8 cellular contexts compared by ENCODE assay signal in genomic region chr9:133742849-133743444, GRCh38. TPM values are rescaled to one million over a fixed set of nuclear protein-coding genes. Genes with fewer than 3 reads are reported as not detected.
DNase-seq lines count a peak whose midpoint lies in the region; ATAC-seq and TF ChIP-seq lines count a peak whose summit lies in the region.

No MANE protein-coding gene starts in this region.

- CTCF ChIA-PET in Panc1 (lab: Charles Lee) = interaction anchor here (0.6 kb wide), 1 partner anchor 230 kb away, joined by 3 read pairs; no protein-coding TSS in a partner anchor

- H4K20me1 ChIP-seq in KMS-11 (ENCODE audit: insufficient read depth) (no peaks in the 10 kb centered on the region), fibroblast of lung (ENCODE audit: control insufficient read depth, extremely low read depth, insufficient read depth, low read length) (no peaks in the 10 kb centered on the region)

- no peak overlapping the region for H3K27ac ChIP-seq in KMS-11
- no peak overlapping the region for H3K27ac ChIP-seq in Panc1 (ENCODE audit: low read length)
- no peak overlapping the region for H3K27ac ChIP-seq in fibroblast of lung (ENCODE audit: insufficient read depth, low read length)

- no peak overlapping the region for H3K4me2 ChIP-seq in KMS-11
- H3K4me2 ChIP-seq in fibroblast of lung (ENCODE audit: extremely low read depth, insufficient read depth, low read length) = no peak overlapping the region

- no peak overlapping the region for H3K9ac ChIP-seq in KMS-11
- H3K9ac ChIP-seq in fibroblast of lung (ENCODE audit: insufficient read depth, low read length) = no peak overlapping the region

- no TSS peak for BruUV-seq in Panc1 (replicated peaks; lab: Mats Ljungman, UMichigan)

- POLR2A ChIA-PET in Panc1 (lab: Charles Lee) = no interaction called here

- in situ Hi-C loops in Panc1 (cut with HindIII; ENCODE audit: low pct_unique_long_range_greater_than_20kb, low sequenced_read_pairs) = no loop called here

- H3K36me3 ChIP-seq in KMS-11 (ENCODE audit: insufficient read depth) = no peaks in the 10 kb centered on the region
- H3K36me3 ChIP-seq in Panc1 (ENCODE audit: control insufficient read depth, insufficient read depth, low read length) = no peaks in the 10 kb centered on the region
- H3K36me3 ChIP-seq in fibroblast of lung (ENCODE audit: control insufficient read depth, insufficient read depth, low read length) = no peaks in the 10 kb centered on the region

- H3K27me3 ChIP-seq in KMS-11 (ENCODE audit: insufficient read depth, low read depth) (peaks cover 79% of the 10 kb centered on the region), Panc1 (ENCODE audit: control insufficient read depth, insufficient read depth, low read length) (peaks cover 4% of the 10 kb centered on the region), fibroblast of lung (ENCODE audit: control insufficient read depth, insufficient read depth, low read length) (peaks cover 3% of the 10 kb centered on the region)

- peaks cover 13% of the 10 kb centered on the region for H3K27me3 Mint-ChIP-seq in activated T-cell treated with anti-CD3 and anti-CD28 coated beads, Interleukin-2, amount 50 U/mL, for 24 hours
- H3K27me3 Mint-ChIP-seq in nephron (ENCODE audit: low read depth) = peaks cover 19% of the 10 kb centered on the region

- no peak overlapping the region for H2AFZ ChIP-seq in KMS-11 (ENCODE audit: low read depth)
- H2AFZ ChIP-seq in fibroblast of lung (ENCODE audit: low read length) = no peak overlapping the region

- TF ChIP-seq CTCF in GM12873 (IDR thresholded peaks at IDR 0.05; ENCODE audit: insufficient read depth, low read depth, low read length, missing control alignments) (peak; percentile 99), KMS-11 (conservative IDR thresholded peaks at IDR 0.05; ENCODE audit: low read depth, low read length) (peak; percentile 97), Panc1 (IDR thresholded peaks at IDR 0.05) (peak; percentile 95), fibroblast of lung (conservative IDR thresholded peaks at IDR 0.05 in 1 of 2, IDR thresholded peaks at IDR 0.05 in 1 of 2; ENCODE audit: low read depth in 1 of 2, low read length in 2 of 2) (peak; percentile 93 to 100), nephron (IDR thresholded peaks at IDR 0.05; ENCODE audit: unreplicated experiment in 3 of 3) (peak; percentile 98)

- ATAC-seq in Panc1 (peak; percentile 96), GM19452 (IDR thresholded peaks at IDR 0.05; ENCODE audit: unreplicated experiment) (no peak)
- peak; percentile 86 for ATAC-seq in stimulated activated naive CD8-positive, alpha-beta T cell treated with anti-CD3 and anti-CD28 coated beads, Interleukin-15, Interleukin-2, amounts not matched to agents 100 U/mL and 50 U/mL, for 24 hours

- H3K9me3 ChIP-seq in Panc1 (ENCODE audit: control insufficient read depth, insufficient read depth, low read depth, low read length) (no peaks in the 10 kb centered on the region), fibroblast of lung (ENCODE audit: control insufficient read depth, insufficient read depth, low read depth, low read length) (no peaks in the 10 kb centered on the region)

- DNase-seq in Panc1 (ENCODE audit: low read depth, low spot score) (peak; percentile 60), fibroblast of lung (ENCODE audit: low read depth in 2 of 2) (peak; percentile 50 to 64)
- peak; percentile 86 for DNase-seq in activated T-cell treated with anti-CD3 and anti-CD28 coated beads, Interleukin-2, amount 50 U/mL, for 24 hours
- peak; percentile 84 for DNase-seq in stimulated activated naive CD8-positive, alpha-beta T cell treated with anti-CD3 and anti-CD28 coated beads, Interleukin-15, Interleukin-2, amounts not matched to agents 100 U/mL and 50 U/mL, for 24 hours

- intact Hi-C loops in Panc1 (cut with micrococcal nuclease; ENCODE audit: unreplicated experiment) = no loop called here

- H3K9me3 Mint-ChIP-seq in activated T-cell treated with anti-CD3 and anti-CD28 coated beads, Interleukin-2, amount 50 U/mL, for 24 hours = no peaks in the 10 kb centered on the region
- peaks cover 11% of the 10 kb centered on the region for H3K9me3 Mint-ChIP-seq in nephron

- H3K27ac Mint-ChIP-seq in activated T-cell treated with anti-CD3 and anti-CD28 coated beads, Interleukin-2, amount 50 U/mL, for 24 hours = no peak overlapping the region
- no peak overlapping the region for H3K27ac Mint-ChIP-seq in nephron

- H3K4me1 ChIP-seq in KMS-11 (ENCODE audit: low read depth, poor library complexity, severe bottlenecking) (no peaks in the 10 kb centered on the region), Panc1 (ENCODE audit: control insufficient read depth, insufficient read depth, low read length) (no peaks in the 10 kb centered on the region), fibroblast of lung (ENCODE audit: control insufficient read depth, extremely low read depth, insufficient read depth, low read length) (no peaks in the 10 kb centered on the region)

- H3K79me2 ChIP-seq in KMS-11 (ENCODE audit: insufficient read depth, low read depth) (no peaks in the 10 kb centered on the region), fibroblast of lung (ENCODE audit: control insufficient read depth, insufficient read depth, low read length) (no peaks in the 10 kb centered on the region)

- H3K36me3 Mint-ChIP-seq in activated T-cell treated with anti-CD3 and anti-CD28 coated beads, Interleukin-2, amount 50 U/mL, for 24 hours (ENCODE audit: low read depth) = no peaks in the 10 kb centered on the region
- no peaks in the 10 kb centered on the region for H3K36me3 Mint-ChIP-seq in nephron (ENCODE audit: low read depth)

- H3K4me3 ChIP-seq in KMS-11 (IDR thresholded peaks at IDR 0.05; ENCODE audit: insufficient read depth, low read depth, low read length) (no peak overlapping the region), Panc1 (ENCODE audit: low read depth in 2 of 2, low read length in 2 of 2) (no peak overlapping the region), fibroblast of lung (replicated peaks in 1 of 4; ENCODE audit: control extremely low read depth in 1 of 4, insufficient read depth in 1 of 4, low read depth in 3 of 4, low read length in 4 of 4) (no peak overlapping the region)

- H3K4me3 Mint-ChIP-seq in activated T-cell treated with anti-CD3 and anti-CD28 coated beads, Interleukin-2, amount 50 U/mL, for 24 hours = no peak overlapping the region
- no peak overlapping the region for H3K4me3 Mint-ChIP-seq in nephron

- H3K4me1 Mint-ChIP-seq in activated T-cell treated with anti-CD3 and anti-CD28 coated beads, Interleukin-2, amount 50 U/mL, for 24 hours (ENCODE audit: low read depth) = peaks cover 6% of the 10 kb centered on the region
- peaks cover 8% of the 10 kb centered on the region for H3K4me1 Mint-ChIP-seq in nephron

RNA-seq across cellular contexts. Expression of gene SARDH, which starts 4.8 kb away (rescaled TPM):
- total RNA-seq in Panc1 (2021; ENCODE audit: unreplicated experiment) = 0.13 TPM
- polyA plus RNA-seq in Panc1 (2012; ENCODE audit: insufficient read length) = 0.56 TPM
- total RNA-seq in fibroblast of lung = 4.8 and 9.0 TPM in 2 replicates
- polyA plus RNA-seq in fibroblast of lung = 0.49 and 2.5 TPM in 2 replicates
- 0.93 and 4.8 TPM in 2 replicates for polyA plus RNA-seq in fibroblast of lung (2012)
- polyA minus RNA-seq in fibroblast of lung (ENCODE audit: low replicate concordance) = 1.6 and 3.8 TPM in 2 replicates
